Comparison of ENCODE assay signal across 8 cellular contexts in genomic region chr17:7479389-7480192, GRCh38. TPM values are rescaled to one million over a fixed set of nuclear protein-coding genes. Genes with fewer than 3 reads are reported as not detected.
DNase-seq lines count a peak whose midpoint lies in the region; ATAC-seq and TF ChIP-seq lines count a peak whose summit lies in the region.

TSS of gene ZBTB4 (minus strand) at chr17:7479631. CDS start at chr17:7466801, 12,830 bp downstream.

- peaks cover 70 to 73% (median 70%) of the 10 kb centered on the region in 3 donors for H3K4me1 Mint-ChIP-seq in T-cell
- peaks cover 52% of the 10 kb centered on the region for H3K4me1 Mint-ChIP-seq in progenitor cell of endocrine pancreas (ENCODE audit: low read depth)

- no peak for DNase-seq in A172 (ENCODE audit: low spot score)
- peak; percentile 30 to 77 (median 64) for DNase-seq in T-cell
- peak; percentile 85 for DNase-seq in left ventricle myocardium superior
- peak; percentile 40 for DNase-seq in progenitor cell of endocrine pancreas (ENCODE audit: low spot score, unreplicated experiment)

- ATAC-seq in T-cell (replicated peaks in 1 of 4) (peak; percentile 8 to 21 (median 18)), left ventricle myocardium superior (peak; percentile 9), GM19463 (IDR thresholded peaks at IDR 0.05; ENCODE audit: unreplicated experiment) (no peak), HG02588 (IDR thresholded peaks at IDR 0.05; ENCODE audit: unreplicated experiment) (no peak)

- H3K27ac ChIP-seq in angular gyrus (ENCODE audit: low read depth, low read length), result peak within 1 kb of the TSS; percentile 95

- CTCF ChIA-PET in T-cell (lab: Charles Lee), result interaction anchor here in 1 of 2 donors (0.6 to 2.1 kb wide), 5 partner anchors 34 to 77 kb away, joined by 3 to 5 read pairs (median 3); partner anchors contain the start of gene TMEM102

- H3K9me3 Mint-ChIP-seq in T-cell (no peaks in the 10 kb centered on the region), progenitor cell of endocrine pancreas (ENCODE audit: low read depth) (no peaks in the 10 kb centered on the region)

- no peak for TF ChIP-seq CTCF in progenitor cell of endocrine pancreas (IDR thresholded peaks at IDR 0.05; ENCODE audit: unreplicated experiment)

- H3K36me3 Mint-ChIP-seq in T-cell (no peaks in the 10 kb centered on the region), progenitor cell of endocrine pancreas (ENCODE audit: insufficient read depth) (no peaks in the 10 kb centered on the region)

- TF ChIP-seq POLR2A in GM19193 (IDR thresholded peaks at IDR 0.05; ENCODE audit: extremely low read depth, insufficient read depth, insufficient read length), result peak; percentile 55

- H3K4me3 Mint-ChIP-seq in T-cell (peak within 1 kb of the TSS; percentile 92 to 96 (median 95)), progenitor cell of endocrine pancreas (ENCODE audit: low read depth) (peak within 1 kb of the TSS; percentile 95)

- POLR2A ChIA-PET in T-cell (lab: Charles Lee), result interaction anchor here in 1 of 2 donors (0.6 kb wide), 1 partner anchor 17 kb away, joined by 4 read pairs; no protein-coding TSS in a partner anchor

- H3K27ac Mint-ChIP-seq in T-cell, result peak within 1 kb of the TSS; percentile 100
- peak within 1 kb of the TSS; percentile 100 for H3K27ac Mint-ChIP-seq in progenitor cell of endocrine pancreas

- H3K27me3 Mint-ChIP-seq in T-cell (no peaks in the 10 kb centered on the region), progenitor cell of endocrine pancreas (no peaks in the 10 kb centered on the region)

- intact Hi-C loops in left ventricle myocardium superior (cut with micrococcal nuclease), result no loop called here

RNA-seq across cellular contexts. Expression of gene ZBTB4, which starts in this region (rescaled TPM):
- 24.8 and 28.4 TPM in 2 replicates for total RNA-seq in A172 (2014; rRNA removed; shearing (Covaris generic))
- total RNA-seq in T-cell (10 to 100 TPM; 64.0 to 86.6 (median 82.7) TPM), left ventricle myocardium superior (70.9 TPM), progenitor cell of endocrine pancreas (26.8 and 28.4 TPM in 2 replicates)

Comparison
In these comparisons a context has a peak if more than half of its experiments do, and no peak if none do; other contexts are left out.
1. ATAC-seq: peak in T-cell (4 of 4) and left ventricle myocardium superior (single experiment); none in GM19463 (single experiment) and HG02588 (single experiment).